ENCODE assay signal across 21 cellular contexts in genomic region chr1:246978281-246978680, GRCh38. TPM values are rescaled to one million over a fixed set of nuclear protein-coding genes. Genes with fewer than 3 reads are reported as not detected.
DNase-seq lines count a peak whose midpoint lies in the region; ATAC-seq, FAIRE-seq and TF ChIP-seq lines count a peak whose summit lies in the region.
"Had no signal": no experiment of that assay in that cellular context is flagged by ENCODE, and none has a peak within 500 bp of the region (broad histone marks: within the 10 kb centered on the region; RNA-seq: fewer than 3 reads in every experiment).

No MANE protein-coding gene starts in this region.

- no peak overlapping the region for H3K4ac ChIP-seq in H1 (replicated peaks; ENCODE audit: insufficient read length, low read depth, low read length)

- H3K79me2 ChIP-seq in H1 (ENCODE audit: control insufficient read depth in 1 of 2, insufficient read depth in 2 of 2, low read length in 2 of 2): no peaks in the 10 kb centered on the region

- H3K18ac ChIP-seq in H1 (ENCODE audit: extremely low read depth, low read length): no peak overlapping the region

- H3K36me3 ChIP-seq in H1 (ENCODE audit: control insufficient read depth in 2 of 4, insufficient read depth in 4 of 4, low read length in 3 of 4) (peaks cover 2 to 58% (median 32%) of the 10 kb centered on the region in 4 experiments; a peak in 6 of 8 replicates), gastrocnemius medialis (no peaks in the 10 kb centered on the region)

- no peaks in the 10 kb centered on the region for H3K4me1 ChIP-seq in H1 (replicated peaks in 1 of 4; ENCODE audit: control insufficient read depth in 3 of 4, insufficient read depth in 4 of 4, low read length in 3 of 4)
- H3K4me1 ChIP-seq in gastrocnemius medialis: no peaks in the 10 kb centered on the region
- H3K4me1 ChIP-seq: A549 had no signal

- H3K4me3 ChIP-seq in H1 (ENCODE audit: extremely low read depth in 1 of 4, insufficient read depth in 2 of 4, low read depth in 3 of 4, low read length in 4 of 4): no peak overlapping the region
- H3K4me3 ChIP-seq in gastrocnemius medialis: no peak overlapping the region
- H3K4me3 ChIP-seq: A549, GM23248 had no signal

- no peak overlapping the region for H3K56ac ChIP-seq in H1 (replicated peaks; ENCODE audit: insufficient read length, low read depth, low read length)

- CTCF ChIA-PET in H1 (lab: Charles Lee; ENCODE audit: partially characterized antibody): no interaction called here

- no peak overlapping the region for H2BK15ac ChIP-seq in H1 (ENCODE audit: low read length)

- no peak overlapping the region for H2BK120ac ChIP-seq in H1 (replicated peaks; ENCODE audit: low read depth, low read length)

- no peak for ATAC-seq in gastrocnemius medialis
- ATAC-seq: A549, HCT116 had no signal

- H3K9me3 ChIP-seq in H1 (ENCODE audit: insufficient read depth in 2 of 2, low read depth in 1 of 2, low read length in 1 of 2) (peaks cover 38 to 55% of the 10 kb centered on the region in 2 experiments), gastrocnemius medialis (peaks cover 0 to 5% (median 0%) of the 10 kb centered on the region in 3 donors)

- H3K23ac ChIP-seq in H1 (ENCODE audit: insufficient read length): no peak overlapping the region

- H3K4me1 Mint-ChIP-seq in progenitor cell of endocrine pancreas (ENCODE audit: low read depth): no peaks in the 10 kb centered on the region
- H3K4me1 Mint-ChIP-seq: CD4-positive, alpha-beta memory T cell; H9 had no signal

- in situ Hi-C loops in gastrocnemius medialis (cut with MboI; ENCODE audit: low sequenced_read_pairs in 4 of 4): loop anchor here in 1 of 4 donors (10.0 kb wide), 1 partner anchor 73 kb away; no protein-coding TSS in a partner anchor

- H2BK5ac ChIP-seq in H1 (ENCODE audit: low read depth, low read length): no peak overlapping the region

- H4K20me1 ChIP-seq in H1 (replicated peaks in 1 of 2; ENCODE audit: control insufficient read depth in 1 of 2, insufficient read depth in 2 of 2, low read length in 2 of 2): no peaks in the 10 kb centered on the region

- FAIRE-seq in D721Med (lab: Jason Lieb, UNC) (peak; percentile 90), H1 (lab: Jason Lieb, UNC) (no peak)
- FAIRE-seq: A549, G401.6, GM12892 had no signal

- H3K9me3 Mint-ChIP-seq in progenitor cell of endocrine pancreas (ENCODE audit: low read depth): peaks cover 61% of the 10 kb centered on the region

- H3K27ac ChIP-seq in H1 (ENCODE audit: low read depth, low read length): no peak overlapping the region
- H3K27ac ChIP-seq in gastrocnemius medialis: no peak overlapping the region
- H3K27ac ChIP-seq: A549, GM23248 had no signal

- H4K5ac ChIP-seq in H1 (ENCODE audit: insufficient read length, low read depth, low read length): no peak overlapping the region

- H2BK20ac ChIP-seq in H1 (ENCODE audit: low read length): no peak overlapping the region

- H3K36me3 Mint-ChIP-seq in progenitor cell of endocrine pancreas (ENCODE audit: insufficient read depth): peaks cover 80% of the 10 kb centered on the region

- no peak overlapping the region for H3K4me2 ChIP-seq in H1 (ENCODE audit: insufficient read depth in 1 of 2, low read depth in 2 of 2, low read length in 2 of 2)
- H3K4me2 ChIP-seq: A549 had no signal

- no peaks in the 10 kb centered on the region for H3K23me2 ChIP-seq in H1 (ENCODE audit: low read depth, low read length)

- TF ChIP-seq CTCF in D721Med (IDR thresholded peaks at IDR 0.05; ENCODE audit: insufficient read depth, missing control alignments) (no peak), H1 (IDR thresholded peaks at IDR 0.05; ENCODE audit: control extremely low read depth in 1 of 3, insufficient read depth in 1 of 3, low read depth in 1 of 3, low read length in 3 of 3) (no peak), progenitor cell of endocrine pancreas (IDR thresholded peaks at IDR 0.05; ENCODE audit: unreplicated experiment) (no peak), gastrocnemius medialis (IDR thresholded peaks at IDR 0.05 in 4 of 5, conservative IDR thresholded peaks at IDR 0.05 in 1 of 5) (no peak)

- no peaks in the 10 kb centered on the region for H3K79me1 ChIP-seq in H1 (ENCODE audit: low read depth, low read length)

- H3K14ac ChIP-seq in H1 (ENCODE audit: insufficient read length): no peak overlapping the region

- no peak for TF ChIP-seq RAD21 in H1 (IDR thresholded peaks at IDR 0.05 in 1 of 2, conservative IDR thresholded peaks at IDR 0.05 in 1 of 2; ENCODE audit: low read depth in 2 of 2, low read length in 2 of 2)

- no peaks in the 10 kb centered on the region for H3K27me3 ChIP-seq in H1 (replicated peaks in 1 of 4; ENCODE audit: control insufficient read depth in 3 of 4, extremely low read depth in 1 of 4, insufficient read depth in 3 of 4, low read length in 3 of 4)
- H3K27me3 ChIP-seq in gastrocnemius medialis: peaks cover 0 to 4% (median 0%) of the 10 kb centered on the region in 3 donors

- POLR2A ChIA-PET in H1 (lab: Charles Lee; ENCODE audit: partially characterized antibody): interaction anchor here (1.3 kb wide), 1 partner anchor 10 kb away, joined by 3 read pairs; no protein-coding TSS in a partner anchor

- H3K9ac ChIP-seq in H1 (replicated peaks in 1 of 4; ENCODE audit: extremely low read depth in 1 of 4, low read depth in 3 of 4, low read length in 3 of 4): no peak overlapping the region
- H3K9ac ChIP-seq: GM23248 had no signal

- H2BK12ac ChIP-seq in H1 (ENCODE audit: low read depth, low read length): no peak overlapping the region

- 92% methylated on average over 2 of the region's 2 CpGs; no CpG with 5 or more reads in 1 of the 2 experiments for WGBS in H1 (ENCODE audit: extremely low coverage in 1 of 2, insufficient coverage in 1 of 2, insufficient read length in 1 of 2, insufficient replicate concordance in 2 of 2, low coverage in 1 of 2, low lambda C conversion rate in 2 of 2, missing lambda C conversion rate in 1 of 2), 2 experiments

- no peak for TF ChIP-seq EP300 in H1 (IDR thresholded peaks at IDR 0.05; ENCODE audit: borderline replicate concordance in 1 of 2, low read depth in 2 of 2, low read length in 2 of 2)

- H2AK5ac ChIP-seq in H1 (ENCODE audit: low read depth, low read length): no peak overlapping the region

- DNase-seq in D721Med (ENCODE audit: insufficient read length, low spot score) (no peak), NCI-H69 (lab: John Stamatoyannopoulos, UW) (peak; percentile 17), H1 (ENCODE audit: low read depth in 1 of 2, low spot score in 2 of 2) (no peak), progenitor cell of endocrine pancreas (ENCODE audit: low spot score, unreplicated experiment) (no peak), SHP77 (lab: John Stamatoyannopoulos, UW) (no peak), NCI-H146 treated with DMSO at 0.1 percent for 48 hours (lab: John Stamatoyannopoulos, UW; ENCODE audit: unreplicated experiment) (no peak), gastrocnemius medialis (no peak)
- DNase-seq: 8988T; ACHN; C1 segment of cervical spinal cord; Calu3; CD4-positive, alpha-beta memory T cell; COR-L47; DMS153; DND-41; GM23248; H9 had no signal

- no peaks in the 10 kb centered on the region for H3K27me3 Mint-ChIP-seq in progenitor cell of endocrine pancreas

- intact Hi-C loops in gastrocnemius medialis (cut with DNase I; ENCODE audit: low total_unique reads): no loop called here

- 0 out of 2 replicates have a peak overlapping the region, but pooled peaks have one; percentile 76 for H4K8ac ChIP-seq in H1 (ENCODE audit: extremely low read depth, insufficient read depth, low read length)

- H3K27ac Mint-ChIP-seq in progenitor cell of endocrine pancreas: peak overlapping the region; percentile 9
- H3K27ac Mint-ChIP-seq: CD4-positive, alpha-beta memory T cell; H9 had no signal

- no peak overlapping the region for H4K91ac ChIP-seq in H1 (replicated peaks; ENCODE audit: insufficient read length, low read length)

- no peak overlapping the region for H2AFZ ChIP-seq in H1 (ENCODE audit: low read length)
- H2AFZ ChIP-seq: GM23248 had no signal

- no peak overlapping the region for H3K4me3 Mint-ChIP-seq in progenitor cell of endocrine pancreas (ENCODE audit: low read depth)
- H3K4me3 Mint-ChIP-seq: CD4-positive, alpha-beta memory T cell; H9 had no signal

- no peak for TF ChIP-seq POLR2A in H1 (IDR thresholded peaks at IDR 0.05; ENCODE audit: control extremely low read depth in 1 of 2, low read depth in 2 of 2, low read length in 2 of 2)
- no peak for TF ChIP-seq POLR2A in gastrocnemius medialis (IDR thresholded peaks at IDR 0.05)

TF ChIP-seq in H1, 55 proteins besides CTCF, POLR2A, EP300 and RAD21 (continues in another document):
- no peak for TF ChIP-seq ZNF274 (IDR thresholded peaks at IDR 0.05; ENCODE audit: borderline replicate concordance, extremely low read depth, low read length)
- no peak for TF ChIP-seq POU5F1 (IDR thresholded peaks at IDR 0.05; ENCODE audit: low read depth, low read length)
- TF ChIP-seq TEAD4 (IDR thresholded peaks at IDR 0.05; ENCODE audit: low read depth, low read length): no peak
- no peak for TF ChIP-seq RBBP5 (IDR thresholded peaks at IDR 0.05; ENCODE audit: borderline replicate concordance, low read depth, low read length)
- no peak for TF ChIP-seq CHD2 (IDR thresholded peaks at IDR 0.05; ENCODE audit: low read length)
- TF ChIP-seq RNF2 (IDR thresholded peaks at IDR 0.05; ENCODE audit: borderline replicate concordance, low read depth, low read length, missing control alignments, poor library complexity, severe bottlenecking): no peak

RNA-seq across cellular contexts. Expression of gene ZNF695, which starts 29.6 kb away (rescaled TPM):
- total RNA-seq in H1 (2021; fragmentation: NEBNext Ultra II Directional; extraction: Animal tissue kit (Norgen Biotek cat#: 25700)): 25.6 and 27.0 TPM in 2 replicates
- 9.2 and 10.2 TPM in 2 replicates for polyA plus RNA-seq in H1 (2011; rRNA removed)
- polyA plus RNA-seq in H1 (2011; cell fraction: cytosol; rRNA removed): 16.9 TPM
- polyA plus RNA-seq in H1 (2011; cell fraction: nucleus; rRNA removed): 8.7 TPM
- polyA plus RNA-seq in H1 (2012, experiment 1 of 2): 18.3 to 27.8 TPM (median 18.9 TPM) in 4 replicates
- 12.1 TPM for polyA plus RNA-seq in H1 (2012, experiment 2 of 2)
- 12.8 TPM for polyA plus RNA-seq in H1 (2013, experiment 1 of 2)
- polyA plus RNA-seq in H1 (2013, experiment 2 of 2): 12.8 TPM
- 16.2 and 20.5 TPM in 2 replicates for polyA minus RNA-seq in H1 (2011; rRNA and poly(A)+ RNA removed)
- 12.3 TPM for polyA minus RNA-seq in H1 (2011; cell fraction: cytosol; rRNA and poly(A)+ RNA removed)
- polyA minus RNA-seq in H1 (2011; cell fraction: nucleus; rRNA and poly(A)+ RNA removed): 30.9 TPM
- total RNA-seq in progenitor cell of endocrine pancreas: 14.2 and 15.1 TPM in 2 replicates
- total RNA-seq in gastrocnemius medialis: not detected
- total RNA-seq: CD4-positive, alpha-beta memory T cell had no signal
- polyA plus RNA-seq: CD4-positive, alpha-beta memory T cell had no signal

RNA-seq across cellular contexts. Expression of gene AHCTF1, which starts 46.5 kb away (rescaled TPM):
- 44.5 and 48.3 TPM in 2 replicates for total RNA-seq in H1 (2021; fragmentation: NEBNext Ultra II Directional; extraction: Animal tissue kit (Norgen Biotek cat#: 25700))
- polyA plus RNA-seq in H1 (2011; rRNA removed): 5.4 and 7.9 TPM in 2 replicates
- polyA plus RNA-seq in H1 (2011; cell fraction: cytosol; rRNA removed): 10.2 TPM
- polyA plus RNA-seq in H1 (2011; cell fraction: nucleus; rRNA removed): 8.2 TPM
- 17.5 to 33.3 TPM (median 21.3 TPM) in 4 replicates for polyA plus RNA-seq in H1 (2012, experiment 1 of 2)
- polyA plus RNA-seq in H1 (2012, experiment 2 of 2): 0.85 TPM
- 23.0 TPM for polyA plus RNA-seq in H1 (2013, experiment 1 of 2)
- polyA plus RNA-seq in H1 (2013, experiment 2 of 2): 23.5 TPM
- polyA minus RNA-seq in H1 (2011; rRNA and poly(A)+ RNA removed): 31.6 and 40.9 TPM in 2 replicates
- polyA minus RNA-seq in H1 (2011; cell fraction: cytosol; rRNA and poly(A)+ RNA removed): 25.5 TPM
- 53.0 TPM for polyA minus RNA-seq in H1 (2011; cell fraction: nucleus; rRNA and poly(A)+ RNA removed)
- total RNA-seq in progenitor cell of endocrine pancreas (38.2 and 42.8 TPM in 2 replicates), gastrocnemius medialis (10 to 100 TPM; 21.7 to 28.5 (median 24.7) TPM)

Comparison
In these comparisons a context has a peak if more than half of its experiments do, and no peak if none do; other contexts are left out.
1. RNA of gene ZNF695, which starts 29.6 kb away (total RNA-seq): 25.6 to 27.0 TPM in H1 and 14.2 to 15.1 TPM in progenitor cell of endocrine pancreas; not detected in gastrocnemius medialis; every median in the first group is over 10 times any median in the second.